24 cellular contexts compared by ENCODE assay signal in genomic region chr11:94910281-94910680, GRCh38.
"Had no signal": no experiment of that assay in that cellular context is flagged by ENCODE, and none has a peak within 500 bp of the region (broad histone marks: within the 10 kb centered on the region; RNA-seq: fewer than 3 reads in every experiment).

No MANE protein-coding gene starts in this region.

- H3K4me1 ChIP-seq: adrenal gland, prostate gland, upper lobe of right lung had no signal

- ATAC-seq: activated CD4-positive, alpha-beta T cell treated with anti-CD3 and anti-CD28 coated beads for 36 hours; activated T-cell treated with anti-CD3 and anti-CD28 coated beads, Interleukin-2, amount 50 U/mL, for 4 hours; left ventricle myocardium superior; natural killer cell; T-cell; upper lobe of right lung; WTC11 had no signal

- H3K4me1 Mint-ChIP-seq: activated CD4-positive, alpha-beta T cell treated with anti-CD3 and anti-CD28 coated beads for 36 hours; natural killer cell; T-cell had no signal

- H3K4me3 Mint-ChIP-seq: activated CD4-positive, alpha-beta T cell treated with anti-CD3 and anti-CD28 coated beads for 36 hours; activated naive CD8-positive, alpha-beta T cell; activated T-cell treated with anti-CD3 and anti-CD28 coated beads, Interleukin-2, amount 50 U/mL, for 4 hours; natural killer cell; T-cell; T-helper 2 cell treated with Interferon-gamma antibody and Interleukin-4, amounts not matched to agents 5 μg/mL and 100 μg/mL, for 36 hours; WTC11 had no signal

- H3K4me3 ChIP-seq: adrenal gland, coronary artery, ovary, prostate gland, upper lobe of right lung had no signal

- H3K27me3 Mint-ChIP-seq: activated CD4-positive, alpha-beta T cell treated with anti-CD3 and anti-CD28 coated beads for 36 hours; T-cell had no signal

- H3K27ac ChIP-seq: adrenal gland, coronary artery, ovary, prostate gland, upper lobe of right lung had no signal

- H3K36me3 Mint-ChIP-seq: natural killer cell, WTC11 had no signal

- H3K27ac Mint-ChIP-seq: activated CD4-positive, alpha-beta T cell treated with anti-CD3 and anti-CD28 coated beads for 36 hours; activated naive CD8-positive, alpha-beta T cell; activated T-helper 2 cell treated with anti-CD3 and anti-CD28 coated beads, Interferon-gamma antibody, Interleukin-2, Interleukin-4, amounts not matched to agents 10 μg/mL and 5 μg/mL and 100 μg/mL, durations not matched to agents 14 hours and 24 hours and 36 hours; natural killer cell; T-cell; T-helper 2 cell treated with Interferon-gamma antibody and Interleukin-4, amounts not matched to agents 5 μg/mL and 100 μg/mL, for 36 hours; WTC11 had no signal

- H3K27me3 ChIP-seq: adrenal gland, ovary, upper lobe of right lung had no signal

- DNase-seq: activated CD4-positive, alpha-beta T cell treated with anti-CD3 and anti-CD28 coated beads for 36 hours; activated CD4-positive, alpha-beta T cell treated with anti-CD3 and anti-CD28 coated beads, Interleukin-2, amount 50 U/mL, for 4 hours; activated CD8-positive, alpha-beta memory T cell treated with anti-CD3 and anti-CD28 coated beads, Interleukin-2, amount 50 U/mL, for 48 hours; activated naive CD4-positive, alpha-beta T cell; activated T-cell treated with anti-CD3 and anti-CD28 coated beads, Interleukin-2, amount 50 U/mL, for 4 hours; adrenal gland; cerebellar nuclear complex; glutamatergic neuron; hippocampal formation; left ventricle myocardium superior; mammary epithelial cell; midbrain; natural killer cell; ovary; stimulated activated CD4-positive, alpha-beta T cell treated with anti-CD3 and anti-CD28 coated beads, Interleukin-4, amount 100 ng/mL, for 24 hours; stimulated activated naive CD4-positive, alpha-beta T cell treated with Interleukin-2 at 50 U/mL for 16 hours; T-cell; upper lobe of right lung had no signal

- H3K36me3 ChIP-seq: adrenal gland, ovary, prostate gland, upper lobe of right lung had no signal

- H3K9me3 Mint-ChIP-seq: activated T-helper 2 cell treated with anti-CD3 and anti-CD28 coated beads, Interferon-gamma antibody, Interleukin-2, Interleukin-4, amounts not matched to agents 10 μg/mL and 5 μg/mL and 100 μg/mL, durations not matched to agents 14 hours and 24 hours and 36 hours; natural killer cell; T-helper 2 cell treated with Interferon-gamma antibody and Interleukin-4, amounts not matched to agents 5 μg/mL and 100 μg/mL, for 36 hours had no signal

- H3K9me3 ChIP-seq: adrenal gland, ovary, prostate gland, upper lobe of right lung had no signal
